In genomic region chrX:154123241-154124219, GRCh38 we compare ENCODE assay signal across 1 cellular context.
A peak's percentile ranks its signal among the peaks of the same experiment; 100 is the strongest.
TF ChIP-seq lines count a peak whose summit lies in the region.

No MANE protein-coding gene starts in this region.

TF ChIP-seq in K562, 482 proteins besides CTCF, POLR2A, EP300 and RAD21 (continued from another document and continues in another):
- TF ChIP-seq, protein P1, sequence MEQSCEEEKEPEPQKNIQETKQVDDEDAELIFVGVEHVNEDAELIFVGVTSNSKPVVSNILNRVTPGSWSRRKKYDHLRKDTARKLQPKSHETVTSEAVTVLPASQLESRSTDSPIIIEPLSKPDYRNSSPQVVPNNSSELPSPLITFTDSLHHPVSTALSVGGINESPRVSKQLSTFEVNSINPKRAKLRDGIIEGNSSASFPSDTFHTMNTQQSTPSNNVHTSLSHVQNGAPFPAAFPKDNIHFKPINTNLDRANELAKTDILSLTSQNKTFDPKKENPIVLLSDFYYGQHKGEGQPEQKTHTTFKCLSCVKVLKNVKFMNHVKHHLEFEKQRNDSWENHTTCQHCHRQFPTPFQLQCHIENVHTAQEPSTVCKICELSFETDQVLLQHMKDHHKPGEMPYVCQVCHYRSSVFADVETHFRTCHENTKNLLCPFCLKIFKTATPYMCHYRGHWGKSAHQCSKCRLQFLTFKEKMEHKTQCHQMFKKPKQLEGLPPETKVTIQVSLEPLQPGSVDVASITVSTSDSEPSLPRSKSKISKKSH (CRISPR knock-in tag; IDR thresholded peaks at IDR 0.05), result no peak
- TF ChIP-seq NCOA1 (IDR thresholded peaks at IDR 0.05; ENCODE audit: low read depth), result peak; percentile 87
- TF ChIP-seq ZBTB1 (CRISPR knock-in tag; IDR thresholded peaks at IDR 0.05; ENCODE audit: borderline replicate concordance, low read depth), result peak; percentile 80; the same call in 1 of the 2 replicates
- TF ChIP-seq, protein P2, sequence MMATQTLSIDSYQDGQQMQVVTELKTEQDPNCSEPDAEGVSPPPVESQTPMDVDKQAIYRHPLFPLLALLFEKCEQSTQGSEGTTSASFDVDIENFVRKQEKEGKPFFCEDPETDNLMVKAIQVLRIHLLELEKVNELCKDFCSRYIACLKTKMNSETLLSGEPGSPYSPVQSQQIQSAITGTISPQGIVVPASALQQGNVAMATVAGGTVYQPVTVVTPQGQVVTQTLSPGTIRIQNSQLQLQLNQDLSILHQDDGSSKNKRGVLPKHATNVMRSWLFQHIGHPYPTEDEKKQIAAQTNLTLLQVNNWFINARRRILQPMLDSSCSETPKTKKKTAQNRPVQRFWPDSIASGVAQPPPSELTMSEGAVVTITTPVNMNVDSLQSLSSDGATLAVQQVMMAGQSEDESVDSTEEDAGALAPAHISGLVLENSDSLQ (IDR thresholded peaks at IDR 0.05), result peak; percentile 71
- no peak for TF ChIP-seq TCF7 (IDR thresholded peaks at IDR 0.05; ENCODE audit: borderline replicate concordance)
- TF ChIP-seq, protein P3, sequence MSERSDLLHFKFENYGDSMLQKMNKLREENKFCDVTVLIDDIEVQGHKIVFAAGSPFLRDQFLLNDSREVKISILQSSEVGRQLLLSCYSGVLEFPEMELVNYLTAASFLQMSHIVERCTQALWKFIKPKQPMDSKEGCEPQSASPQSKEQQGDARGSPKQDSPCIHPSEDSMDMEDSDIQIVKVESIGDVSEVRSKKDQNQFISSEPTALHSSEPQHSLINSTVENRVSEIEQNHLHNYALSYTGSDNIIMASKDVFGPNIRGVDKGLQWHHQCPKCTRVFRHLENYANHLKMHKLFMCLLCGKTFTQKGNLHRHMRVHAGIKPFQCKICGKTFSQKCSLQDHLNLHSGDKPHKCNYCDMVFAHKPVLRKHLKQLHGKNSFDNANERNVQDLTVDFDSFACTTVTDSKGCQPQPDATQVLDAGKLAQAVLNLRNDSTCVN (CRISPR knock-in tag; IDR thresholded peaks at IDR 0.05), result no peak
- TF ChIP-seq E2F3 (CRISPR knock-in tag; IDR thresholded peaks at IDR 0.05), result no peak
- peak; percentile 26; the same call in 1 of the 2 replicates for TF ChIP-seq MYNN (IDR thresholded peaks at IDR 0.05)
- no peak for TF ChIP-seq MYNN (CRISPR knock-in tag; IDR thresholded peaks at IDR 0.05)
- no peak for TF ChIP-seq RFX7 (CRISPR knock-in tag; IDR thresholded peaks at IDR 0.05)
- TF ChIP-seq KAT8 (IDR thresholded peaks at IDR 0.05; ENCODE audit: low read depth), result no peak
- TF ChIP-seq ZNF639 (CRISPR knock-in tag; conservative IDR thresholded peaks at IDR 0.05 in 1 of 2, IDR thresholded peaks at IDR 0.05 in 1 of 2), result peak in 1 of 2 experiments; percentile 59; a peak in 1 of 4 replicates
- no peak for TF ChIP-seq TGIF2 (CRISPR knock-in tag; IDR thresholded peaks at IDR 0.05)
- TF ChIP-seq TFAP4 (CRISPR knock-in tag; IDR thresholded peaks at IDR 0.05; ENCODE audit: borderline replicate concordance), result peak; percentile 56; the same call in 1 of the 2 replicates
- peak; percentile 76 for TF ChIP-seq JUND (IDR thresholded peaks at IDR 0.05; ENCODE audit: borderline replicate concordance, low read depth, low read length)
- peak; percentile 53; the same call in 1 of the 3 replicates for TF ChIP-seq JUND (tag; IDR thresholded peaks at IDR 0.05; ENCODE audit: borderline replicate concordance, low read depth, low read length)
- peak; percentile 90 for TF ChIP-seq CBFA2T2 (conservative IDR thresholded peaks at IDR 0.05)
- TF ChIP-seq NEUROD1 (IDR thresholded peaks at IDR 0.05; ENCODE audit: borderline replicate concordance, low read depth, low read length, partially characterized antibody), result peak; percentile 79
- TF ChIP-seq MAFK (IDR thresholded peaks at IDR 0.05; ENCODE audit: low read length), result peak; percentile 12; the same call in 1 of the 2 replicates
- peak; percentile 78; the same call in 1 of the 2 replicates for TF ChIP-seq ESRRA (IDR thresholded peaks at IDR 0.05; ENCODE audit: borderline replicate concordance, low read depth)
- TF ChIP-seq ZBTB40 (IDR thresholded peaks at IDR 0.05), result peak; percentile 57; the same call in 1 of the 2 replicates
- no peak for TF ChIP-seq ZBTB40 (CRISPR knock-in tag; IDR thresholded peaks at IDR 0.05)
- peak; percentile 76 for TF ChIP-seq STAT5A (IDR thresholded peaks at IDR 0.05; ENCODE audit: borderline replicate concordance, low read length)
- no peak for TF ChIP-seq HNRNPK (IDR thresholded peaks at IDR 0.05; ENCODE audit: low read depth, low read length, poor library complexity, severe bottlenecking)
- TF ChIP-seq KDM1A (IDR thresholded peaks at IDR 0.05), result peak; percentile 79 to 80
- no peak for TF ChIP-seq ETS2 (tag; IDR thresholded peaks at IDR 0.05; ENCODE audit: borderline replicate concordance, poor library complexity, severe bottlenecking)
- no peak for TF ChIP-seq SRSF3 (IDR thresholded peaks at IDR 0.05; ENCODE audit: insufficient read depth, low read length)
- peak; percentile 97 for TF ChIP-seq SMARCE1 (IDR thresholded peaks at IDR 0.05)
- TF ChIP-seq, protein P4, sequence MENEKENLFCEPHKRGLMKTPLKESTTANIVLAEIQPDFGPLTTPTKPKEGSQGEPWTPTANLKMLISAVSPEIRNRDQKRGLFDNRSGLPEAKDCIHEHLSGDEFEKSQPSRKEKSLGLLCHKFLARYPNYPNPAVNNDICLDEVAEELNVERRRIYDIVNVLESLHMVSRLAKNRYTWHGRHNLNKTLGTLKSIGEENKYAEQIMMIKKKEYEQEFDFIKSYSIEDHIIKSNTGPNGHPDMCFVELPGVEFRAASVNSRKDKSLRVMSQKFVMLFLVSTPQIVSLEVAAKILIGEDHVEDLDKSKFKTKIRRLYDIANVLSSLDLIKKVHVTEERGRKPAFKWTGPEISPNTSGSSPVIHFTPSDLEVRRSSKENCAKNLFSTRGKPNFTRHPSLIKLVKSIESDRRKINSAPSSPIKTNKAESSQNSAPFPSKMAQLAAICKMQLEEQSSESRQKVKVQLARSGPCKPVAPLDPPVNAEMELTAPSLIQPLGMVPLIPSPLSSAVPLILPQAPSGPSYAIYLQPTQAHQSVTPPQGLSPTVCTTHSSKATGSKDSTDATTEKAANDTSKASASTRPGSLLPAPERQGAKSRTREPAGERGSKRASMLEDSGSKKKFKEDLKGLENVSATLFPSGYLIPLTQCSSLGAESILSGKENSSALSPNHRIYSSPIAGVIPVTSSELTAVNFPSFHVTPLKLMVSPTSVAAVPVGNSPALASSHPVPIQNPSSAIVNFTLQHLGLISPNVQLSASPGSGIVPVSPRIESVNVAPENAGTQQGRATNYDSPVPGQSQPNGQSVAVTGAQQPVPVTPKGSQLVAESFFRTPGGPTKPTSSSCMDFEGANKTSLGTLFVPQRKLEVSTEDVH (IDR thresholded peaks at IDR 0.05; ENCODE audit: low read depth, partially characterized antibody), result no peak
- no peak for TF ChIP-seq SMC3 (conservative IDR thresholded peaks at IDR 0.05; ENCODE audit: insufficient read depth, low read depth, low read length)
- TF ChIP-seq NFIX (CRISPR knock-in tag; IDR thresholded peaks at IDR 0.05; ENCODE audit: low read depth), result no peak
- TF ChIP-seq YY1 (IDR thresholded peaks at IDR 0.05; ENCODE audit: borderline replicate concordance in 1 of 3, control insufficient read depth in 1 of 3, extremely low read depth in 1 of 3, insufficient read depth in 3 of 3, insufficient read length in 1 of 3, insufficient replicate concordance in 2 of 3, low read depth in 1 of 3, low read length in 2 of 3), result no peak
- TF ChIP-seq THRA (IDR thresholded peaks at IDR 0.05), result no peak
